Comparison of ENCODE assay signal across 38 cellular contexts in the genomic region with DNA sequence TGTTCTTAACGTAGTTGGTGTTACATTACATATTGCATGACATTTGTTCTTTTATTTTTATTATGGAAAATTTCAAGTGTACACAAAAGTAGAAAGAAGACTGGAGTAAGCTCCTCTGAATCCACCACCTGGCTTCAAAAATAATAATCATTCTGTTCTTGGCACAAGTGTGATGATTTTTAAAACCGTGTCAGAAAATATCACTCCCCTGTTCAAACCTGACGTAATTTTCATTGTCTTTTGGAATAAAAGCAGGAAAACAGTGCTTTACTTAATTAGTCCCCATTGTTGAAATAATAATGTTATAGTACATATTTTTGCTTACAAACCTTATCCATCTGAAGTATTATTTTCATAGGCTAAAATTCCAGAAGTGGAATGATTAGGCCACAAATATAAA. TPM values are rescaled to one million over a fixed set of nuclear protein-coding genes. Genes with fewer than 3 reads are reported as not detected.
"Had no signal": no experiment of that assay in that cellular context is flagged by ENCODE, and none has a peak within 500 bp of the region (broad histone marks: within the 10 kb centered on the region; RNA-seq: fewer than 3 reads in every experiment).

No MANE protein-coding gene starts in this region.

- FAIRE-seq: astrocyte, bronchial epithelial cell had no signal

- H3K27me3 ChIP-seq: adrenal gland, ascending aorta, body of pancreas, brain microvascular endothelial cell, breast epithelium, cardiac muscle cell had no signal

- H3K4me1 ChIP-seq: ascending aorta, body of pancreas, breast epithelium had no signal

- H3K27ac ChIP-seq: adrenal gland, ascending aorta, body of pancreas, brain microvascular endothelial cell, breast epithelium, cardiac muscle cell had no signal

- H3K9me3 ChIP-seq: adrenal gland, ascending aorta, body of pancreas, breast epithelium had no signal

- H3K4me3 ChIP-seq: adrenal gland, ascending aorta, body of pancreas, breast epithelium, cardiac muscle cell had no signal

- H3K36me3 ChIP-seq: adrenal gland, ascending aorta, brain microvascular endothelial cell, breast epithelium, cardiac muscle cell had no signal

- DNase-seq: activated effector memory CD4-positive, alpha-beta T cell treated with anti-CD3 and anti-CD28 coated beads, Interleukin-2, amount 50 U/mL, for 16 hours; activated effector memory CD4-positive, alpha-beta T cell treated with Interleukin-2 at 50 U/mL for 16 hours; activated gamma-delta T cell; activated gamma-delta T cell treated with Interleukin-2 at 50 U/mL for 16 hours; activated naive CD4-positive, alpha-beta T cell; activated naive CD4-positive, alpha-beta T cell treated with anti-CD3 and anti-CD28 coated beads for 36 hours; activated naive CD4-positive, alpha-beta T cell treated with anti-CD3 and anti-CD28 coated beads, Interleukin-2, amount 10 ng/mL, durations not matched to agents 7 days and 5 days; activated naive CD4-positive, alpha-beta T cell treated with anti-CD3 and anti-CD28 coated beads, Interleukin-2, amount 50 U/mL, for 16 hours; activated naive CD4-positive, alpha-beta T cell treated with Interleukin-2 at 50 U/mL for 16 hours; activated naive CD8-positive, alpha-beta T cell treated with anti-CD3 and anti-CD28 coated beads for 36 hours; activated naive CD8-positive, alpha-beta T cell treated with anti-CD3 and anti-CD28 coated beads, Interleukin-2, amount 10 ng/mL, durations not matched to agents 7 days and 5 days; activated naive CD8-positive, alpha-beta T cell treated with anti-CD3 and anti-CD28 coated beads, Interleukin-2, amount 50 U/mL, for 24 hours; activated T-cell treated with anti-CD3 and anti-CD28 coated beads for 4 hours; activated T-cell treated with anti-CD3 and anti-CD28 coated beads, Interleukin-2, amount 50 U/mL, for 1 hour; activated T-cell treated with anti-CD3 and anti-CD28 coated beads, Interleukin-2, amount 50 U/mL, for 24 hours; activated T-cell treated with anti-CD3 and anti-CD28 coated beads, Interleukin-2, amount 50 U/mL, for 4 hours; activated T-cell treated with anti-CD3 and anti-CD28 coated beads, Interleukin-2, amount 50 U/mL, for 48 hours; activated T-cell treated with anti-CD3 and anti-CD28 coated beads, Interleukin-2, amount 50 U/mL, for 72 hours; adrenal gland; amniotic stem cell; amygdala; anterior cingulate cortex; aorta; body of pancreas; brain microvascular endothelial cell; caudate nucleus; central memory CD4-positive, alpha-beta T cell; cerebellar nuclear complex had no signal

RNA-seq across cellular contexts. Expression of a gene that starts 41.3 kb away (rescaled TPM):
- total RNA-seq: activated naive CD4-positive, alpha-beta T cell treated with anti-CD3 and anti-CD28 coated beads for 36 hours; activated naive CD4-positive, alpha-beta T cell treated with anti-CD3 and anti-CD28 coated beads, Interleukin-2, amount 50 U/mL, for 72 hours; activated naive CD8-positive, alpha-beta T cell treated with anti-CD3 and anti-CD28 coated beads for 36 hours; activated naive CD8-positive, alpha-beta T cell treated with anti-CD3 and anti-CD28 coated beads, Interleukin-2, amount 10 ng/mL, durations not matched to agents 7 days and 5 days; activated T-cell treated with anti-CD3 and anti-CD28 coated beads, Interleukin-2, amount 50 U/mL, for 4 hours; activated T-cell treated with anti-CD3 and anti-CD28 coated beads, Interleukin-2, amount 50 U/mL, for 72 hours; activated T-helper 1 cell treated with anti-CD3 and anti-CD28 coated beads, Interleukin-12 subunit alpha, Interleukin-12 subunit beta, Interleukin-2, Interleukin-4 antibody, amounts not matched to agents 30 ng/mL and 10 ng/mL and 1 ng/mL, durations not matched to agents 14 hours and 24 hours and 36 hours; activated T-helper 17 cell treated with anti-CD3 and anti-CD28 coated beads, Interleukin-2, amount 50 U/mL, for 72 hours; activated T-helper 2 cell treated with anti-CD3 and anti-CD28 coated beads, Interferon-gamma antibody, Interleukin-2, Interleukin-4, amounts not matched to agents 10 μg/mL and 5 μg/mL and 100 μg/mL, durations not matched to agents 14 hours and 24 hours and 36 hours; aorta; ascending aorta; body of pancreas; cardiac muscle cell; cardiac septum had no signal
- polyA plus RNA-seq: cardiac muscle cell had no signal
